ENCODE assay signal across 14 cellular contexts in the genomic region with DNA sequence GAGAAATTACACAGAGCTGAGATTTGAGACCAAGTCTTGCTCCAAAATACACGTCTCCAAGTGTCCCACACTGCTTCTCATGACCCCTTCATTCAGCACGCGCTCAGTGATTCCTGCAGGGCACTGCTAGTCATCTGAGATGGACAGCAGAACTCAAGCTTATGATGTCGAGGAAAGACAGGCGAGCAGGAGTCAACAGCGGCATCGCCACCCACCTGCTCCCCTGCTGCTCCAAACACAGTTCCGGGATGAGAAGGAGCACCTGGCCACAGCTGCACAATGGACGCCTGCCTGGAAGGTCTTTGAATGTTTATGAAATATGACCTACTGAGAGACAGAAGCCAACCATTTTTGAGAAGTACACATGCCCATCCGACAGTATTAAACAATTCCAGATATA. TPM values are rescaled to one million over a fixed set of nuclear protein-coding genes. Genes with fewer than 3 reads are reported as not detected.
A peak's percentile ranks its signal among the peaks of the same experiment; 100 is the strongest.
DNase-seq lines count a peak whose midpoint lies in the region; TF ChIP-seq lines count a peak whose summit lies in the region.
"Had no signal": no experiment of that assay in that cellular context is flagged by ENCODE, and none has a peak within 500 bp of the region (broad histone marks: within the 10 kb centered on the region; RNA-seq: fewer than 3 reads in every experiment).

No MANE protein-coding gene starts in this region.

- H3K9me3 ChIP-seq in esophagus muscularis mucosa = no peaks in the 10 kb centered on the region

- peaks cover 0 to 14% (median 5%) of the 10 kb centered on the region in 4 donors for H3K4me1 ChIP-seq in esophagus muscularis mucosa

- no peak for TF ChIP-seq CTCF in C4-2B (conservative IDR thresholded peaks at IDR 0.05)
- TF ChIP-seq CTCF in LNCaP clone FGC (IDR thresholded peaks at IDR 0.05; ENCODE audit: control insufficient read depth, extremely low read depth, insufficient read depth) = no peak
- TF ChIP-seq CTCF in esophagus muscularis mucosa (IDR thresholded peaks at IDR 0.05) = no peak

- 79% methylated on average over 10 of the region's 10 CpGs for WGBS in esophagus muscularis mucosa

- H3K27me3 ChIP-seq in esophagus muscularis mucosa = peaks cover 0 to 3% (median 0%) of the 10 kb centered on the region in 4 donors

- intact Hi-C loops in esophagus muscularis mucosa (cut with DNase I) = no loop called here

- no peak for TF ChIP-seq EP300 in esophagus muscularis mucosa (IDR thresholded peaks at IDR 0.05)

- DNase-seq in LNCaP clone FGC (ENCODE audit: low read depth) (no peak), NCI-H2196 treated with DMSO at 0.1 percent for 48 hours (lab: John Stamatoyannopoulos, UW; ENCODE audit: unreplicated experiment) (peak; percentile 59), esophagus muscularis mucosa (ENCODE audit: extremely low spot score) (peak; percentile 87), NCI-H2107 treated with DMSO at 0.1 percent for 48 hours (lab: John Stamatoyannopoulos, UW; ENCODE audit: unreplicated experiment) (no peak)
- DNase-seq in activated CD8-positive, alpha-beta memory T cell treated with anti-CD3 and anti-CD28 coated beads, Interleukin-2, amount 50 U/mL, for 4 hours = no peak
- no peak for DNase-seq in stimulated activated naive CD4-positive, alpha-beta T cell treated with Interleukin-2 at 50 U/mL for 16 hours (lab: John Stamatoyannopoulos, UW)
- DNase-seq: C1 segment of cervical spinal cord, DMS 273 treated with DMSO at 0.1 percent for 48 hours, MV-4-11, NCI-H1436, NCI-H2107, NCI-H524, SIG-M5 had no signal

- H3K27ac ChIP-seq in C4-2B (peak overlapping the region; percentile 92), esophagus muscularis mucosa (replicated peaks in 1 of 4) (no peak overlapping the region)

- no peaks in the 10 kb centered on the region for H3K36me3 ChIP-seq in esophagus muscularis mucosa

- no peak for TF ChIP-seq POLR2A in esophagus muscularis mucosa (IDR thresholded peaks at IDR 0.05; ENCODE audit: low read depth)

- H3K4me3 ChIP-seq in LNCaP clone FGC (ENCODE audit: low read depth, low read length) (peak overlapping the region; percentile 21), esophagus muscularis mucosa (no peak overlapping the region)

RNA-seq across cellular contexts. Expression of a gene that starts 16.6 kb away (rescaled TPM):
- total RNA-seq in esophagus muscularis mucosa = 1 to 10 TPM; 2.9 to 8.8 (median 3.9) TPM

Comparison
In these comparisons a context has a peak if more than half of its experiments do, and no peak if none do; other contexts are left out.
1. DNase-seq: peak in NCI-H2196 treated with DMSO at 0.1 percent for 48 hours (single experiment) and esophagus muscularis mucosa (single experiment); none in LNCaP clone FGC (single experiment), activated CD8-positive, alpha-beta memory T cell treated with anti-CD3 and anti-CD28 coated beads, Interleukin-2, amount 50 U/mL, for 4 hours (single experiment), NCI-H2107 treated with DMSO at 0.1 percent for 48 hours (single experiment) and stimulated activated naive CD4-positive, alpha-beta T cell treated with Interleukin-2 at 50 U/mL for 16 hours (single experiment).